In genomic region chr11:119061256-119061655, GRCh38 we compare ENCODE assay signal across 27 cellular contexts.
"Had no signal": no experiment of that assay in that cellular context is flagged by ENCODE, and none has a peak within 500 bp of the region (broad histone marks: within the 10 kb centered on the region; RNA-seq: fewer than 3 reads in every experiment).

No MANE protein-coding gene starts in this region.

- H3K4me3 ChIP-seq: colonic mucosa, esophagus squamous epithelium, gastrocnemius medialis, heart right ventricle, left lung, lower lobe of right lung, mucosa of descending colon had no signal

- FAIRE-seq: endometrium, islet of Langerhans, keratinocyte had no signal

- H3K27ac ChIP-seq: colonic mucosa, epithelial cell of prostate, esophagus squamous epithelium, gastrocnemius medialis, heart right ventricle, left lung, lower lobe of right lung had no signal

- H3K27me3 Mint-ChIP-seq: dendritic cell treated with granulocyte-macrophage colony-stimulating factor and Interleukin-4, amounts not matched to agents 40 ng/mL and 50 ng/mL, for 4 days; effector memory CD8-positive, alpha-beta T cell had no signal

- H3K27me3 ChIP-seq: colonic mucosa, esophagus squamous epithelium, gastrocnemius medialis, heart right ventricle, left lung had no signal

- H3K9me3 Mint-ChIP-seq: dendritic cell treated with granulocyte-macrophage colony-stimulating factor and Interleukin-4, amounts not matched to agents 40 ng/mL and 50 ng/mL, for 4 days; effector memory CD8-positive, alpha-beta T cell; mesothelial cell of epicardium had no signal

- H3K36me3 ChIP-seq: colonic mucosa, left lung had no signal

- ATAC-seq: effector memory CD8-positive, alpha-beta T cell; esophagus mucosa; gastrocnemius medialis; heart right ventricle; left cardiac atrium; left lung; left ventricle myocardium superior; lower lobe of right lung; mucosa of descending colon had no signal

- H3K27ac Mint-ChIP-seq: dendritic cell treated with granulocyte-macrophage colony-stimulating factor and Interleukin-4, amounts not matched to agents 40 ng/mL and 50 ng/mL, for 4 days; effector memory CD8-positive, alpha-beta T cell; endodermal cell; mesothelial cell of epicardium had no signal

- H3K4me1 ChIP-seq: colonic mucosa had no signal

- DNase-seq: colonic mucosa; cortex of kidney; effector CD8-positive, alpha-beta T cell; effector memory CD8-positive, alpha-beta T cell; endodermal cell; erythroblast; esophagus squamous epithelium; foreskin fibroblast; foreskin melanocyte; gastrocnemius medialis; glutamatergic neuron; head of caudate nucleus; heart right ventricle; hippocampal formation; left cardiac atrium; left lung; left ventricle myocardium superior; lower lobe of right lung; mesenchymal stem cell; mucosa of descending colon had no signal

- H3K9me3 ChIP-seq: colonic mucosa, esophagus squamous epithelium, gastrocnemius medialis, heart right ventricle, left lung, lower lobe of right lung, mucosa of descending colon had no signal

- H3K4me3 Mint-ChIP-seq: dendritic cell treated with granulocyte-macrophage colony-stimulating factor and Interleukin-4, amounts not matched to agents 40 ng/mL and 50 ng/mL, for 4 days; effector memory CD8-positive, alpha-beta T cell; endodermal cell; mesothelial cell of epicardium had no signal
